In genomic region chr3:4270726-4271125, GRCh38 we compare ENCODE assay signal across 11 cellular contexts. TPM values are rescaled to one million over a fixed set of nuclear protein-coding genes. Genes with fewer than 3 reads are reported as not detected.
DNase-seq lines count a peak whose midpoint lies in the region; FAIRE-seq and TF ChIP-seq lines count a peak whose summit lies in the region.
"Had no signal": no experiment of that assay in that cellular context is flagged by ENCODE, and none has a peak within 500 bp of the region (broad histone marks: within the 10 kb centered on the region; RNA-seq: fewer than 3 reads in every experiment).

No MANE protein-coding gene starts in this region.

- H3K4me2 ChIP-seq in osteoblast (ENCODE audit: insufficient read depth, low read length), result peak overlapping the region; percentile 33

- H3K4me3 Mint-ChIP-seq in IgD-negative memory B cell, result peak overlapping the region in 3 of 4 donors; percentile 7 to 39 (median 25)

- peak; percentile 15 for FAIRE-seq in H54 (lab: Jason Lieb, UNC)
- FAIRE-seq: A204.1 had no signal

- H3K4me1 ChIP-seq in osteoblast (ENCODE audit: insufficient read depth, low read length), result no peaks in the 10 kb centered on the region
- H3K4me1 ChIP-seq: uterus had no signal

- H3K27ac Mint-ChIP-seq in IgD-negative memory B cell, result no peak overlapping the region

- H3K27me3 ChIP-seq in osteoblast (ENCODE audit: insufficient read depth, low read length), result peaks cover 2% of the 10 kb centered on the region
- H3K27me3 ChIP-seq: uterus had no signal

- H3K36me3 Mint-ChIP-seq in IgD-negative memory B cell, result no peaks in the 10 kb centered on the region

- no peaks in the 10 kb centered on the region for H3K36me3 ChIP-seq in osteoblast (ENCODE audit: insufficient read depth, low read length)
- H3K36me3 ChIP-seq: uterus had no signal

- DNase-seq in NOMO-1 (lab: John Stamatoyannopoulos, UW; ENCODE audit: unreplicated experiment in 2 of 2), result peak; percentile 17 to 73
- DNase-seq in NOMO-1 treated with dmso at 0.1 percent for 144 hours (lab: John Stamatoyannopoulos, UW; ENCODE audit: unreplicated experiment), result no peak
- no peak for DNase-seq in H54 (ENCODE audit: insufficient read length, low spot score)
- no peak for DNase-seq in osteoblast (ENCODE audit: insufficient read length, low spot score, missing footprints)
- DNase-seq in NCI-H69 (lab: John Stamatoyannopoulos, UW), result no peak
- DNase-seq in OCI-M2 (lab: John Stamatoyannopoulos, UW; ENCODE audit: unreplicated experiment), result no peak
- no peak for DNase-seq in NCI-H510A (lab: John Stamatoyannopoulos, UW)
- DNase-seq: hippocampal formation, uterus had no signal

- H2AFZ ChIP-seq in osteoblast (ENCODE audit: low read length), result no peak overlapping the region

- no peaks in the 10 kb centered on the region for H3K79me2 ChIP-seq in osteoblast (ENCODE audit: insufficient read depth, low read length)

- H4K20me1 ChIP-seq in osteoblast (ENCODE audit: insufficient read depth, low read length), result no peaks in the 10 kb centered on the region

- TF ChIP-seq CTCF in osteoblast (IDR thresholded peaks at IDR 0.05; ENCODE audit: extremely low read depth, low read depth, low read length), result no peak

- H3K4me3 ChIP-seq in osteoblast (ENCODE audit: insufficient read depth, low read length), result no peak overlapping the region
- H3K4me3 ChIP-seq: uterus had no signal

- no peak for TF ChIP-seq POLR2A in H54 (IDR thresholded peaks at IDR 0.05; ENCODE audit: low read depth, low read length)

- H3K27me3 Mint-ChIP-seq in IgD-negative memory B cell, result no peaks in the 10 kb centered on the region

- no peaks in the 10 kb centered on the region for H3K9me3 ChIP-seq in osteoblast (ENCODE audit: low read depth, low read length)
- H3K9me3 ChIP-seq: uterus had no signal

- H3K27ac ChIP-seq in osteoblast (ENCODE audit: low read depth, low read length), result no peak overlapping the region
- H3K27ac ChIP-seq: uterus had no signal

- peaks cover 10 to 21% (median 16%) of the 10 kb centered on the region in 3 donors for H3K4me1 Mint-ChIP-seq in IgD-negative memory B cell

- H3K9me3 Mint-ChIP-seq in IgD-negative memory B cell, result peaks cover 0 to 3% (median 0%) of the 10 kb centered on the region in 3 donors

RNA-seq across cellular contexts. Expression of gene SETMAR, which starts 32.4 kb away (rescaled TPM):
- 8.8 TPM for polyA plus RNA-seq in IgD-negative memory B cell
- total RNA-seq in osteoblast, result 11.9 and 13.0 TPM in 2 replicates

Comparison
In these comparisons a context has a peak if more than half of its experiments do, and no peak if none do; other contexts are left out.
1. DNase-seq: peak in NOMO-1 (2 of 2); none in NOMO-1 treated with dmso at 0.1 percent for 144 hours (single experiment), H54 (single experiment), osteoblast (single experiment), NCI-H69 (single experiment), OCI-M2 (single experiment) and NCI-H510A (single experiment).